In genomic region chr4:27059446-27059845, GRCh38 we compare ENCODE assay signal across 23 cellular contexts.
"Had no signal": no experiment of that assay in that cellular context is flagged by ENCODE, and none has a peak within 500 bp of the region (broad histone marks: within the 10 kb centered on the region; RNA-seq: fewer than 3 reads in every experiment).

No MANE protein-coding gene starts in this region.

- ATAC-seq: HepG2, Panc1, PC-3 had no signal

- DNase-seq: IMR-90, Karpas-422, KG1, MM.1S, NCI-H1092 treated with DMSO at 0.1 percent for 48 hours, NCI-H1436, NCI-H187, NCI-H2029, NCI-H2081 treated with DMSO at 0.1 percent for 48 hours, NCI-H2171, NCI-H226, NCI-H446, NCI-H510A, NCI-H524 treated with DMSO at 0.1 percent for 48 hours, NCI-H69, NCI-H774, PC-3, SHP77, SK-N-SH, SW 1271 had no signal

- H3K9me3 ChIP-seq: SK-N-SH had no signal

- FAIRE-seq: HepG2 had no signal

- H3K9me2 ChIP-seq: SK-N-SH had no signal

- H3K9ac ChIP-seq: SK-N-SH had no signal

- H3K4me2 ChIP-seq: SK-N-SH had no signal

- H3K27ac ChIP-seq: RWPE1 had no signal
